Comparison of ENCODE assay signal across 7 cellular contexts in the genomic region with DNA sequence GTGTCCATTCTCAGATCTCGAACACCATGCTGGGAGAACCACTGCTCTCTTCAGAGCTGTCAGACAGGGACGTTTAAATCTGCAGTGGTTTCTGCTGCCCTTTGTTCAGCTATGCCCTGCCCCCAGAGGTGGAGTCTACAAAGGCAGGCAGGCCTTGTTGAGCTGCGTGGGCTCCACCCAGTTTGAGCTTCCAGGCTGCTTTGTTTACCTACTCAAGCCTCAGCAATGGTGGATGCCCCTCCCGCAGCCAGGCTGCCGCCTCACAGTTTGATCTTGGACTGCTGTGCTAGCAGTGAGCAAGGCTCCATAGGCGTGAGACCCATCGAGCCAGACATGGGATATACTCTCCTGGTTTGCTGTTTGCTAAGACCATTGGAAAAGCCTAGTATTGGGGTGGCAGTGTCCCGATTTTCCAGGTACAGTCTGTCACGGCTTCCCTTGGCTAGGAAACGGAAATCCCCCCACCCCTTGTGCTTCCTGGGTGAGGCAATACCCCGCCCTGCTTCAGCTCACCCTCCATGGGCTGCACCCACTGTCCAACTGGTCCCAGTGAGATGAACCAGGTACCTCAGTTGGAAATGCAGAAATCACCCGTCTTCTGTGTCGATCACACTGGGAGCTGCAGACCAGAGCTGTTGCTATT.
DNase-seq lines count a peak whose midpoint lies in the region; ATAC-seq, FAIRE-seq and TF ChIP-seq lines count a peak whose summit lies in the region.
"Not testable (repeated sequence)": the region's sequence is repeated elsewhere in the genome, so short reads cannot be mapped to it uniquely, and the experiment has no call there.

No MANE protein-coding gene starts in this region.

- TF ChIP-seq EP300 in HepG2 (IDR thresholded peaks at IDR 0.05; ENCODE audit: low read depth in 2 of 2, low read length in 2 of 2); HepG2 (CRISPR knock-in tag; IDR thresholded peaks at IDR 0.05; ENCODE audit: borderline replicate concordance): not testable (repeated sequence)

- not testable (repeated sequence) for H3K9me3 ChIP-seq in HepG2 (ENCODE audit: low read length); trophoblast cell (ENCODE audit: insufficient read depth, low read depth, low read length)

- H3K27me3 Mint-ChIP-seq in GM23338 (ENCODE audit: insufficient read depth, low read depth, poor library complexity); WTC11 (ENCODE audit: low read depth): not testable (repeated sequence)

- H2BK12ac ChIP-seq in trophoblast cell (ENCODE audit: low read length), result not testable (repeated sequence)

- H3K27ac Mint-ChIP-seq in GM23338, WTC11: not testable (repeated sequence)

- not testable (repeated sequence) for FAIRE-seq in HepG2 (lab: Jason Lieb, UNC)

- not testable (repeated sequence) for H3K23ac ChIP-seq in trophoblast cell (ENCODE audit: low read length)

- not testable (repeated sequence) for H3K27me3 ChIP-seq in GM23338 (ENCODE audit: insufficient read depth); HepG2 (ENCODE audit: control insufficient read depth in 1 of 2, insufficient read depth in 2 of 2, low read length in 2 of 2); trophoblast cell (ENCODE audit: insufficient read depth, low read length)

- TF ChIP-seq POLR2A in HepG2 (IDR thresholded peaks at IDR 0.05; ENCODE audit: insufficient read depth in 1 of 2, low read depth in 2 of 2, low read length in 2 of 2), result not testable (repeated sequence)

- H3K4me1 Mint-ChIP-seq in GM23338, WTC11: not testable (repeated sequence)

- H3K79me2 ChIP-seq in GM23338 (replicated peaks; ENCODE audit: insufficient read depth); HepG2 (ENCODE audit: insufficient read depth, low read length); trophoblast cell (ENCODE audit: control insufficient read depth, insufficient read depth, low read length, poor library complexity): not testable (repeated sequence)

- not testable (repeated sequence) for H4K8ac ChIP-seq in trophoblast cell (ENCODE audit: low read depth, low read length)

- H4K91ac ChIP-seq in trophoblast cell (ENCODE audit: low read depth, low read length), result not testable (repeated sequence)

- H3K4me3 Mint-ChIP-seq in GM23338, WTC11: not testable (repeated sequence)

- TF ChIP-seq CTCF in GM23338 (conservative IDR thresholded peaks at IDR 0.05; ENCODE audit: low read depth in 2 of 2); WTC11 (IDR thresholded peaks at IDR 0.05): not testable (repeated sequence)
- TF ChIP-seq CTCF in HepG2 (CRISPR knock-in tag; IDR thresholded peaks at IDR 0.05), result peak; percentile 21

- H3K4ac ChIP-seq in trophoblast cell (ENCODE audit: low read depth, low read length), result not testable (repeated sequence)

- DNase-seq in DMS153 (lab: John Stamatoyannopoulos, UW), result peak; percentile 78
- peak; percentile 32 for DNase-seq in GM23338 (ENCODE audit: low spot score)
- DNase-seq in Jurkat, Clone E6-1 (ENCODE audit: low read depth, low spot score), result peak; percentile 25
- DNase-seq in NCI-H748 (lab: John Stamatoyannopoulos, UW; ENCODE audit: unreplicated experiment), result peak; percentile 88
- DNase-seq in WTC11 (ENCODE audit: low spot score), result peak; percentile 48
- peak; percentile 64 for DNase-seq in HepG2 (ENCODE audit: low spot score)
- not testable (repeated sequence) for DNase-seq in trophoblast cell

- not testable (repeated sequence) for BruUV-seq in HepG2 (replicated peaks; lab: Mats Ljungman, UMichigan)

- H3K4me2 ChIP-seq in GM23338; trophoblast cell (ENCODE audit: low read length): not testable (repeated sequence)
- H3K4me2 ChIP-seq in HepG2 (ENCODE audit: low read depth, low read length), result peak overlapping the region; percentile 70

- H3K9me2 ChIP-seq in GM23338 (ENCODE audit: insufficient read depth), result not testable (repeated sequence)

- in situ Hi-C loops in HepG2 (cut with HindIII; ENCODE audit: extremely low pct_ligation_motif_present, low pct_unique_long_range_greater_than_20kb), result not testable (repeated sequence)

- H3K36me3 ChIP-seq in GM23338 (ENCODE audit: insufficient read depth); HepG2 (replicated peaks in 1 of 2; ENCODE audit: control insufficient read depth in 1 of 2, insufficient read depth in 2 of 2, low read length in 2 of 2); trophoblast cell (ENCODE audit: control insufficient read depth in 1 of 2, insufficient read depth in 2 of 2, low read length in 2 of 2): not testable (repeated sequence)

- not testable (repeated sequence) for H3K4me3 ChIP-seq in GM23338; trophoblast cell (ENCODE audit: low read depth, low read length)
- H3K4me3 ChIP-seq in Jurkat, Clone E6-1 (ENCODE audit: low read length), result peak overlapping the region; percentile 2
- H3K4me3 ChIP-seq in HepG2 (replicated peaks in 1 of 3; ENCODE audit: insufficient read depth in 1 of 3, low read depth in 2 of 3, low read length in 3 of 3), result peak overlapping the region; percentile 1 to 40 (median 34); a peak in 4 of 6 replicates

- CTCF ChIA-PET in WTC11 (lab: Charles Lee), result interaction anchor here (1.0 kb wide), 1 partner anchor 145 kb away, joined by 5 read pairs; no protein-coding TSS in a partner anchor
- CTCF ChIA-PET in HepG2 (lab: Yijun Ruan, JAX; ENCODE audit: low intra/inter-chr PET ratio, low total read pairs), result not testable (repeated sequence)

- H4K20me1 ChIP-seq in GM23338 (replicated peaks; ENCODE audit: insufficient read depth); HepG2 (ENCODE audit: insufficient read depth, low read length): not testable (repeated sequence)

- ATAC-seq in GM23338, WTC11: not testable (repeated sequence)
- peak; percentile 79 for ATAC-seq in HepG2

- H3K4me1 ChIP-seq in GM23338 (ENCODE audit: insufficient read depth); trophoblast cell (ENCODE audit: control insufficient read depth in 1 of 2, insufficient read depth in 2 of 2, low read length in 2 of 2): not testable (repeated sequence)
- peaks cover 16% of the 10 kb centered on the region; the same call in 1 of the 2 replicates for H3K4me1 ChIP-seq in HepG2 (ENCODE audit: insufficient read depth, low read length)

- H3K27ac ChIP-seq in GM23338 (ENCODE audit: low read depth); HepG2 (ENCODE audit: extremely low read length, insufficient read depth, low read length); trophoblast cell (ENCODE audit: low read depth, low read length): not testable (repeated sequence)

- intact Hi-C loops in HepG2 (cut with micrococcal nuclease; ENCODE audit: unreplicated experiment), result loop anchor here (5.0 kb wide), 1 partner anchor 617 kb away; no protein-coding TSS in a partner anchor

- peak overlapping the region; percentile 47 for H2AK5ac ChIP-seq in trophoblast cell (ENCODE audit: low read length)

- H3K79me1 ChIP-seq in trophoblast cell (ENCODE audit: low read length), result not testable (repeated sequence)

- H2AFZ ChIP-seq in GM23338; HepG2 (ENCODE audit: low read length); trophoblast cell (ENCODE audit: insufficient read depth, low read length, poor library complexity): not testable (repeated sequence)

- POLR2A ChIA-PET in WTC11 (lab: Charles Lee); HepG2 (lab: Yijun Ruan, JAX): not testable (repeated sequence)

- H3K14ac ChIP-seq in trophoblast cell (ENCODE audit: low read length), result not testable (repeated sequence)

- not testable (repeated sequence) for H4K12ac ChIP-seq in trophoblast cell (ENCODE audit: low read depth, low read length)

- H3K36me3 Mint-ChIP-seq in GM23338 (ENCODE audit: low read depth) (peaks cover 21% of the 10 kb centered on the region), WTC11 (peaks cover 27% of the 10 kb centered on the region)

- H2BK120ac ChIP-seq in trophoblast cell (ENCODE audit: insufficient read depth, low read length, poor library complexity), result not testable (repeated sequence)

- WGBS in HepG2 (ENCODE audit: low lambda C conversion rate), result 26% methylated on average over 7 of the region's 13 CpGs
- no CpG with 5 or more reads among the region's 13 CpGs for WGBS in trophoblast cell (ENCODE audit: extremely low coverage, insufficient coverage, insufficient read length)

- not testable (repeated sequence) for H3K18ac ChIP-seq in trophoblast cell (ENCODE audit: low read length)

- H3K9me3 Mint-ChIP-seq in GM23338, result peaks cover 26% of the 10 kb centered on the region
- H3K9me3 Mint-ChIP-seq in WTC11, result peaks cover 62% of the 10 kb centered on the region

- not testable (repeated sequence) for TF ChIP-seq RAD21 in HepG2 (CRISPR knock-in tag; IDR thresholded peaks at IDR 0.05)

- H3F3A ChIP-seq in GM23338 (replicated peaks; ENCODE audit: low read depth), result not testable (repeated sequence)

- H3K9ac ChIP-seq in HepG2 (ENCODE audit: insufficient read depth, low read depth, low read length); trophoblast cell (ENCODE audit: low read length): not testable (repeated sequence)

- not testable (repeated sequence) for H2BK5ac ChIP-seq in trophoblast cell (ENCODE audit: low read depth, low read length, poor library complexity)

TF ChIP-seq in HepG2, 621 proteins besides CTCF, POLR2A, EP300 and RAD21 (continues in another document):
- TF ChIP-seq GABPB1 (CRISPR knock-in tag; IDR thresholded peaks at IDR 0.05), result peak; percentile 70
- TF ChIP-seq ZMYM4 (CRISPR knock-in tag; IDR thresholded peaks at IDR 0.05), result peak; percentile 45; the same call in 1 of the 2 replicates
- TF ChIP-seq FOXA3 (CRISPR knock-in tag; IDR thresholded peaks at IDR 0.05), result peak; percentile 73
- peak; percentile 50; the same call in 1 of the 2 replicates for TF ChIP-seq NRL (CRISPR knock-in tag; IDR thresholded peaks at IDR 0.05; ENCODE audit: borderline replicate concordance)
- peak; percentile 22; the same call in 1 of the 2 replicates for TF ChIP-seq SALL1 (CRISPR knock-in tag; IDR thresholded peaks at IDR 0.05)
- 0 out of 2 replicates have a peak, but pooled peaks have one; percentile 21 for TF ChIP-seq GABPA (IDR thresholded peaks at IDR 0.05; ENCODE audit: low read depth, low read length)
- peak; percentile 66 for TF ChIP-seq GABPA (CRISPR knock-in tag; IDR thresholded peaks at IDR 0.05; ENCODE audit: low read depth)
- TF ChIP-seq SP5 (CRISPR knock-in tag; IDR thresholded peaks at IDR 0.05; ENCODE audit: borderline replicate concordance, low read depth), result peak; percentile 39; the same call in 1 of the 2 replicates
- TF ChIP-seq NONO (IDR thresholded peaks at IDR 0.05), result not testable (repeated sequence)
- peak; percentile 41; the same call in 1 of the 2 replicates for TF ChIP-seq NONO (CRISPR knock-in tag; conservative IDR thresholded peaks at IDR 0.05)
